1 cellular context compared by ENCODE assay signal in the genomic region with DNA sequence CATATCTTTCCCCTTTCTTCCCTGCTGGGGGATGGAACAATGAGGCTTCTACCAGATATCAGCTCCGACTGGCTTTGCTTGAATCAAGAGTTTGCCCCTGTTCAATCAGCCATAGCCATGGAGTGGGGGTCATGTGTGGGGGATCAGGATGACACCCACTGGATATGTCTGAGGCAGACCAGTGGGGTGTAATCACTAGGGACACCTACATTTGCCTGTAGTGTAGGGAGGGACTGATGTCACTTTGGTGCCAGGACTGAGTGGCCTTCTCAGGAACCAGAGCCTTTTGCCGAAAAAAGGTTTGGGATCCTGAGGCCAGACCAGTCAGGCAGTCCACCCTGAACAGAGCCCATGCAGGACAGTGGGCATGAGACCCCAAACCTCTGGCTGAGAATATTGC.
TF ChIP-seq lines count a peak whose summit lies in the region.

No MANE protein-coding gene starts in this region.

TF ChIP-seq in HepG2, 621 proteins besides CTCF, POLR2A, EP300 and RAD21:
- TF ChIP-seq ZNF737 (CRISPR knock-in tag; IDR thresholded peaks at IDR 0.05; ENCODE audit: borderline replicate concordance) = 0 out of 2 replicates have a peak, but pooled peaks have one; percentile 42
- TF ChIP-seq NPAS2 (CRISPR knock-in tag; IDR thresholded peaks at IDR 0.05; ENCODE audit: borderline replicate concordance) = no peak
- 0 out of 2 replicates have a peak, but pooled peaks have one; percentile 62 for TF ChIP-seq NFE2L1 (CRISPR knock-in tag; IDR thresholded peaks at IDR 0.05; ENCODE audit: borderline replicate concordance)
- 0 out of 2 replicates have a peak, but pooled peaks have one; percentile 34 for TF ChIP-seq ZNF709 (CRISPR knock-in tag; IDR thresholded peaks at IDR 0.05)
- TF ChIP-seq, protein P1, sequence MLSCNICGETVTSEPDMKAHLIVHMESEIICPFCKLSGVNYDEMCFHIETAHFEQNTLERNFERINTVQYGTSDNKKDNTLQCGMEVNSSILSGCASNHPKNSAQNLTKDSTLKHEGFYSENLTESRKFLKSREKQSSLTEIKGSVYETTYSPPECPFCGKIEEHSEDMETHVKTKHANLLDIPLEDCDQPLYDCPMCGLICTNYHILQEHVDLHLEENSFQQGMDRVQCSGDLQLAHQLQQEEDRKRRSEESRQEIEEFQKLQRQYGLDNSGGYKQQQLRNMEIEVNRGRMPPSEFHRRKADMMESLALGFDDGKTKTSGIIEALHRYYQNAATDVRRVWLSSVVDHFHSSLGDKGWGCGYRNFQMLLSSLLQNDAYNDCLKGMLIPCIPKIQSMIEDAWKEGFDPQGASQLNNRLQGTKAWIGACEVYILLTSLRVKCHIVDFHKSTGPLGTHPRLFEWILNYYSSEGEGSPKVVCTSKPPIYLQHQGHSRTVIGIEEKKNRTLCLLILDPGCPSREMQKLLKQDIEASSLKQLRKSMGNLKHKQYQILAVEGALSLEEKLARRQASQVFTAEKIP (CRISPR knock-in tag; IDR thresholded peaks at IDR 0.05; ENCODE audit: borderline replicate concordance) = 0 out of 2 replicates have a peak, but pooled peaks have one; percentile 12
- no peak for TF ChIP-seq ZNF547 (CRISPR knock-in tag; IDR thresholded peaks at IDR 0.05)
- TF ChIP-seq ZNF567 (CRISPR knock-in tag; IDR thresholded peaks at IDR 0.05; ENCODE audit: borderline replicate concordance) = 0 out of 2 replicates have a peak, but pooled peaks have one; percentile 49
- 0 out of 2 replicates have a peak, but pooled peaks have one; percentile 18 for TF ChIP-seq SP2 (CRISPR knock-in tag; IDR thresholded peaks at IDR 0.05)
TF ChIP-seq in HepG2: peak in this region for 6.
